25 cellular contexts compared by ENCODE assay signal in genomic region chrX:11135483-11136185, GRCh38. TPM values are rescaled to one million over a fixed set of nuclear protein-coding genes. Genes with fewer than 3 reads are reported as not detected.
DNase-seq lines count a peak whose midpoint lies in the region; ATAC-seq and TF ChIP-seq lines count a peak whose summit lies in the region.
"Had no signal": no experiment of that assay in that cellular context is flagged by ENCODE, and none has a peak within 500 bp of the region (broad histone marks: within the 10 kb centered on the region; RNA-seq: fewer than 3 reads in every experiment).

No MANE protein-coding gene starts in this region.

- no peaks in the 10 kb centered on the region for H3K27me3 ChIP-seq in HAP-1 (ENCODE audit: low read depth)
- peaks cover 0 to 10% of the 10 kb centered on the region in 2 donors for H3K27me3 ChIP-seq in left lung
- H3K27me3 ChIP-seq: BE2C, Peyer's patch had no signal

- in situ Hi-C loops in HAP-1 (cut with MboI; ENCODE audit: low sequenced_read_pairs): loop anchor here (10.0 kb wide), 1 partner anchor 639 kb away; no protein-coding TSS in a partner anchor

- intact Hi-C loops in left lung (cut with DNase I): loop anchor here in 1 of 2 donors (5.0 kb wide), 1 partner anchor 943 kb away; no protein-coding TSS in a partner anchor

- DNase-seq in HAP-1 (ENCODE audit: low spot score in 2 of 2) (peak; percentile 50 to 79), amniotic epithelial cell (ENCODE audit: low read depth) (peak; percentile 69), globus pallidus (ENCODE audit: low spot score) (peak; percentile 32), pons (ENCODE audit: low spot score) (peak; percentile 28), NCI-H2081 treated with DMSO at 0.1 percent for 48 hours (lab: John Stamatoyannopoulos, UW) (no peak), dedifferentiated amniotic fluid mesenchymal stem cell (ENCODE audit: extremely low spot score) (no peak), left lung (no peak)
- DNase-seq: 8988T; ACHN; BE2C; Calu3; CD8-positive, alpha-beta memory T cell; DMS79 treated with DMSO at 0.1 percent for 48 hours; GF-D8; NCI-H1092; NCI-H1417 treated with DMSO at 0.1 percent for 48 hours; NCI-H1694 treated with DMSO at 0.1 percent for 48 hours; NCI-H2081; NCI-H2171; NCI-H226; NCI-H510A; NCI-H69; Peyer's patch; SHP77 treated with DMSO at 0.1 percent for 48 hours had no signal

- TF ChIP-seq CTCF in left lung (IDR thresholded peaks at IDR 0.05): no peak

- H3K36me3 ChIP-seq in HAP-1 (replicated peaks) (no peaks in the 10 kb centered on the region), left lung (no peaks in the 10 kb centered on the region)
- H3K36me3 ChIP-seq: BE2C, Peyer's patch had no signal

- no peaks in the 10 kb centered on the region for H3K9me3 ChIP-seq in HAP-1
- H3K9me3 ChIP-seq in left lung: no peaks in the 10 kb centered on the region
- H3K9me3 ChIP-seq: BE2C, Peyer's patch had no signal

- H3K27ac ChIP-seq in left lung: no peak overlapping the region
- H3K27ac ChIP-seq: HL-60, Peyer's patch had no signal

- H3K4me3 ChIP-seq in HAP-1 (no peak overlapping the region), left lung (no peak overlapping the region)
- H3K4me3 ChIP-seq: Peyer's patch had no signal

- H3K4me1 ChIP-seq in HAP-1 (peaks cover 9% of the 10 kb centered on the region), left lung (no peaks in the 10 kb centered on the region)
- H3K4me1 ChIP-seq: BE2C, Peyer's patch had no signal

- ATAC-seq in left lung: no peak

RNA-seq across cellular contexts. Expression of gene HCCS, which starts 24.5 kb away (rescaled TPM):
- total RNA-seq in left lung: 10 to 100 TPM; 18.9 to 20.8 TPM

Comparison
In these comparisons a context has a peak if more than half of its experiments do, and no peak if none do; other contexts are left out.
1. DNase-seq: peak in HAP-1 (2 of 2), amniotic epithelial cell (single experiment), globus pallidus (single experiment) and pons (single experiment); none in NCI-H2081 treated with DMSO at 0.1 percent for 48 hours (single experiment), dedifferentiated amniotic fluid mesenchymal stem cell (single experiment) and left lung (0 of 2).